10 cellular contexts compared by ENCODE assay signal in genomic region chr1:110336300-110337039, GRCh38. TPM values are rescaled to one million over a fixed set of nuclear protein-coding genes. Genes with fewer than 3 reads are reported as not detected.
DNase-seq lines count a peak whose midpoint lies in the region; ATAC-seq and TF ChIP-seq lines count a peak whose summit lies in the region.
"Had no signal": no experiment of that assay in that cellular context is flagged by ENCODE, and none has a peak within 500 bp of the region (broad histone marks: within the 10 kb centered on the region; RNA-seq: fewer than 3 reads in every experiment).

No MANE protein-coding gene starts in this region.

- H3K9me3 ChIP-seq in iPS-18a (ENCODE audit: control insufficient read depth, low read depth, low read length) = no peaks in the 10 kb centered on the region

- peaks cover 11% of the 10 kb centered on the region for H3K36me3 ChIP-seq in iPS-18a (ENCODE audit: control insufficient read depth, low read depth, low read length)

- peaks cover 16% of the 10 kb centered on the region for H3K4me1 ChIP-seq in iPS-18a (ENCODE audit: control insufficient read depth, low read depth, low read length)

- H3K9ac ChIP-seq in iPS-18a (ENCODE audit: low read length) = no peak overlapping the region

- TF ChIP-seq CTCF in AG09309 (IDR thresholded peaks at IDR 0.05; ENCODE audit: control insufficient read depth, insufficient read depth, low read depth, low read length, missing control alignments) (no peak), coronary artery (IDR thresholded peaks at IDR 0.05) (no peak)

- H3K4me3 ChIP-seq in AG09309 (ENCODE audit: control insufficient read depth, low read depth, low read length) (no peak overlapping the region), iPS-18a (ENCODE audit: low read length) (peak overlapping the region; percentile 71), coronary artery (no peak overlapping the region)

- no peaks in the 10 kb centered on the region for H3K27me3 ChIP-seq in iPS-18a (ENCODE audit: control insufficient read depth, insufficient read depth, low read length)

- H3K27ac ChIP-seq in iPS-18a (ENCODE audit: low read length) = no peak overlapping the region
- H3K27ac ChIP-seq in coronary artery = no peak overlapping the region

- DNase-seq in AG09309 (ENCODE audit: low read depth) (peak; percentile 29), Daoy (ENCODE audit: low read depth) (peak; percentile 30), SK-N-DZ (ENCODE audit: low spot score) (peak; percentile 12), coronary artery (ENCODE audit: low spot score) (no peak)
- DNase-seq: NCI-H1930 had no signal

- ATAC-seq in GM21528 (IDR thresholded peaks at IDR 0.05; ENCODE audit: low FRiP score, unreplicated experiment) (no peak), GM21786 (IDR thresholded peaks at IDR 0.05; ENCODE audit: unreplicated experiment) (no peak), GM18909 (IDR thresholded peaks at IDR 0.05; ENCODE audit: poor library complexity, unreplicated experiment) (no peak)
- ATAC-seq: activated CD4-positive, CD25-positive, alpha-beta regulatory T cell treated with anti-CD3 and anti-CD28 coated beads, Interleukin-2, amount 50 U/mL, for 24 hours had no signal

RNA-seq across cellular contexts. Expression of gene RBM15, which starts 2.7 kb away (rescaled TPM):
- total RNA-seq in Daoy (2014; rRNA removed; shearing (Covaris generic)) = 39.1 and 39.7 TPM in 2 replicates
- 12.3 and 18.1 TPM in 2 replicates for polyA plus RNA-seq in SK-N-DZ (2014; cell fraction: cytosol; rRNA removed)
- polyA plus RNA-seq in SK-N-DZ (2014; cell fraction: nucleus; rRNA removed) = 14.0 and 14.1 TPM in 2 replicates

RNA-seq across cellular contexts. Expression of gene SLC16A4, which starts 54.4 kb away (rescaled TPM):
- total RNA-seq in Daoy (2014; rRNA removed; shearing (Covaris generic)) = 3.9 and 6.8 TPM in 2 replicates
- 0.09 and 0.23 TPM in 2 replicates for polyA plus RNA-seq in SK-N-DZ (2014; cell fraction: cytosol; rRNA removed)
- 0.33 and 0.59 TPM in 2 replicates for polyA plus RNA-seq in SK-N-DZ (2014; cell fraction: nucleus; rRNA removed)
